ENCODE assay signal across 8 cellular contexts in genomic region chr13:45206340-45206739, GRCh38. TPM values are rescaled to one million over a fixed set of nuclear protein-coding genes. Genes with fewer than 3 reads are reported as not detected.
DNase-seq lines count a peak whose midpoint lies in the region; ATAC-seq and TF ChIP-seq lines count a peak whose summit lies in the region.

No MANE protein-coding gene starts in this region.

- H3K27ac Mint-ChIP-seq in activated CD8-positive, alpha-beta T cell treated with anti-CD3 and anti-CD28 coated beads for 36 hours: no peak overlapping the region
- H3K27ac Mint-ChIP-seq in activated CD8-positive, alpha-beta T cell treated with anti-CD3 and anti-CD28 coated beads, Interleukin-2, amount 10 ng/mL, durations not matched to agents 7 days and 5 days: no peak overlapping the region

- H3K36me3 ChIP-seq in esophagus (ENCODE audit: control insufficient read depth in 2 of 2, insufficient read depth in 2 of 2, low read length in 1 of 2) (no peaks in the 10 kb centered on the region), testis (ENCODE audit: low read depth, missing control alignments) (no peaks in the 10 kb centered on the region)

- H3K27ac ChIP-seq in esophagus (ENCODE audit: low read depth in 2 of 2, low read length in 1 of 2) (peak overlapping the region; percentile 76 to 90), skin epidermis (peak overlapping the region in 18 of 21 experiments; percentile 19 to 80 (median 45)), testis (no peak overlapping the region)

- DNase-seq in activated CD8-positive, alpha-beta T cell treated with anti-CD3 and anti-CD28 coated beads for 36 hours: peak; percentile 20
- no peak for DNase-seq in activated CD8-positive, alpha-beta T cell treated with anti-CD3 and anti-CD28 coated beads, Interleukin-2, amount 10 ng/mL, durations not matched to agents 7 days and 5 days
- peak; percentile 52 for DNase-seq in LoVo (ENCODE audit: low spot score)
- DNase-seq in SK-N-DZ (ENCODE audit: low spot score): no peak
- no peak for DNase-seq in testis
- no peak for DNase-seq in NK-92 treated with Interleukin-12 subunit alpha and Interleukin-12 subunit beta, amount 100 ng/mL, for 24 hours (lab: John Stamatoyannopoulos, UW)

- no peaks in the 10 kb centered on the region for H3K9me3 ChIP-seq in esophagus (ENCODE audit: control insufficient read depth in 2 of 2, insufficient read depth in 1 of 2, low read depth in 1 of 2, low read length in 1 of 2)
- no peaks in the 10 kb centered on the region for H3K9me3 ChIP-seq in testis

- ATAC-seq in activated CD8-positive, alpha-beta T cell treated with anti-CD3 and anti-CD28 coated beads for 36 hours: peak; percentile 91
- ATAC-seq in activated CD8-positive, alpha-beta T cell treated with anti-CD3 and anti-CD28 coated beads, Interleukin-2, amount 10 ng/mL, durations not matched to agents 7 days and 5 days: no peak

- peaks cover 38% of the 10 kb centered on the region for H3K36me3 Mint-ChIP-seq in activated CD8-positive, alpha-beta T cell treated with anti-CD3 and anti-CD28 coated beads for 36 hours (ENCODE audit: low read depth)
- H3K36me3 Mint-ChIP-seq in activated CD8-positive, alpha-beta T cell treated with anti-CD3 and anti-CD28 coated beads, Interleukin-2, amount 10 ng/mL, durations not matched to agents 7 days and 5 days (ENCODE audit: low read depth): peaks cover 23% of the 10 kb centered on the region

- no peak for TF ChIP-seq CTCF in activated CD8-positive, alpha-beta T cell treated with anti-CD3 and anti-CD28 coated beads for 36 hours (IDR thresholded peaks at IDR 0.05)
- TF ChIP-seq CTCF in testis (IDR thresholded peaks at IDR 0.05): no peak

- H3K27me3 ChIP-seq in esophagus (ENCODE audit: control insufficient read depth in 1 of 2, insufficient read depth in 2 of 2, low read length in 2 of 2) (no peaks in the 10 kb centered on the region), testis (no peaks in the 10 kb centered on the region)

- H3K4me1 Mint-ChIP-seq in activated CD8-positive, alpha-beta T cell treated with anti-CD3 and anti-CD28 coated beads for 36 hours (ENCODE audit: low read depth): peaks cover 33% of the 10 kb centered on the region
- H3K4me1 Mint-ChIP-seq in activated CD8-positive, alpha-beta T cell treated with anti-CD3 and anti-CD28 coated beads, Interleukin-2, amount 10 ng/mL, durations not matched to agents 7 days and 5 days (ENCODE audit: low read depth): no peaks in the 10 kb centered on the region

- no peak overlapping the region for H3K4me3 ChIP-seq in esophagus (ENCODE audit: low read depth in 1 of 2, low read length in 2 of 2)
- no peak overlapping the region for H3K4me3 ChIP-seq in skin epidermis
- no peak overlapping the region for H3K4me3 ChIP-seq in testis

- H3K4me1 ChIP-seq in esophagus (ENCODE audit: control insufficient read depth in 2 of 2, insufficient read depth in 2 of 2, low read length in 1 of 2): no peaks in the 10 kb centered on the region
- H3K4me1 ChIP-seq in testis: peaks cover 6% of the 10 kb centered on the region

- no peak overlapping the region for H3K4me3 Mint-ChIP-seq in activated CD8-positive, alpha-beta T cell treated with anti-CD3 and anti-CD28 coated beads for 36 hours
- H3K4me3 Mint-ChIP-seq in activated CD8-positive, alpha-beta T cell treated with anti-CD3 and anti-CD28 coated beads, Interleukin-2, amount 10 ng/mL, durations not matched to agents 7 days and 5 days: no peak overlapping the region

- intact Hi-C loops in activated CD8-positive, alpha-beta T cell treated with anti-CD3 and anti-CD28 coated beads for 36 hours (cut with micrococcal nuclease): no loop called here
- intact Hi-C loops in testis (cut with DNase I; ENCODE audit: low total_unique reads): no loop called here

- no peaks in the 10 kb centered on the region for H3K27me3 Mint-ChIP-seq in activated CD8-positive, alpha-beta T cell treated with anti-CD3 and anti-CD28 coated beads for 36 hours
- H3K27me3 Mint-ChIP-seq in activated CD8-positive, alpha-beta T cell treated with anti-CD3 and anti-CD28 coated beads, Interleukin-2, amount 10 ng/mL, durations not matched to agents 7 days and 5 days (ENCODE audit: low read depth): no peaks in the 10 kb centered on the region

- H3K9me3 Mint-ChIP-seq in activated CD8-positive, alpha-beta T cell treated with anti-CD3 and anti-CD28 coated beads for 36 hours: no peaks in the 10 kb centered on the region
- H3K9me3 Mint-ChIP-seq in activated CD8-positive, alpha-beta T cell treated with anti-CD3 and anti-CD28 coated beads, Interleukin-2, amount 10 ng/mL, durations not matched to agents 7 days and 5 days (ENCODE audit: insufficient read depth): no peaks in the 10 kb centered on the region

- TF ChIP-seq POLR2A in testis (IDR thresholded peaks at IDR 0.05): no peak

- CTCF ChIA-PET in activated CD8-positive, alpha-beta T cell treated with anti-CD3 and anti-CD28 coated beads for 36 hours (lab: Charles Lee): interaction anchor here (1.3 to 1.8 kb wide), 3 partner anchors 24 to 159 kb away, joined by 4 to 5 read pairs (median 4); no protein-coding TSS in a partner anchor
- CTCF ChIA-PET in activated CD8-positive, alpha-beta T cell treated with anti-CD3 and anti-CD28 coated beads, Interleukin-2, amount 10 ng/mL, durations not matched to agents 7 days and 5 days (lab: Charles Lee): interaction anchor here (1.2 kb wide), 1 partner anchor 10 kb away, joined by 3 read pairs; no protein-coding TSS in a partner anchor

- POLR2A ChIA-PET in activated CD8-positive, alpha-beta T cell treated with anti-CD3 and anti-CD28 coated beads for 36 hours (lab: Charles Lee): interaction anchor here (0.6 to 1.5 kb wide), 2 partner anchors 135 to 530 kb away, joined by 3 to 4 read pairs; partner anchors contain the start of gene TPT1
- POLR2A ChIA-PET in activated CD8-positive, alpha-beta T cell treated with anti-CD3 and anti-CD28 coated beads, Interleukin-2, amount 10 ng/mL, durations not matched to agents 7 days and 5 days (lab: Charles Lee): no interaction called here

RNA-seq across cellular contexts. Expression of gene KCTD4, which starts 5.5 kb away (rescaled TPM):
- total RNA-seq in activated CD8-positive, alpha-beta T cell treated with anti-CD3 and anti-CD28 coated beads for 36 hours: not detected
- not detected for total RNA-seq in activated CD8-positive, alpha-beta T cell treated with anti-CD3 and anti-CD28 coated beads, Interleukin-2, amount 10 ng/mL, durations not matched to agents 7 days and 5 days
- polyA plus RNA-seq in esophagus: under 1 TPM in 1 of 2 donors, not detected in 1; 0.02 TPM
- polyA plus RNA-seq in SK-N-DZ (2014; cell fraction: cytosol; rRNA removed): not detected in 2 replicates
- polyA plus RNA-seq in SK-N-DZ (2014; cell fraction: nucleus; rRNA removed): 0.08 TPM in 1 of 2 replicates, not detected in the other
- total RNA-seq in testis: not detected
- polyA plus RNA-seq in testis (ENCODE audit: insufficient read depth, low read depth, low replicate concordance): not detected

Comparison
In these comparisons a context has a peak if more than half of its experiments do, and no peak if none do; other contexts are left out.
1. DNase-seq: peak in activated CD8-positive, alpha-beta T cell treated with anti-CD3 and anti-CD28 coated beads for 36 hours (single experiment) and LoVo (single experiment); none in activated CD8-positive, alpha-beta T cell treated with anti-CD3 and anti-CD28 coated beads, Interleukin-2, amount 10 ng/mL, durations not matched to agents 7 days and 5 days (single experiment), SK-N-DZ (single experiment), testis (single experiment) and NK-92 treated with Interleukin-12 subunit alpha and Interleukin-12 subunit beta, amount 100 ng/mL, for 24 hours (single experiment).
2. H3K27ac ChIP-seq: peak in esophagus (2 of 2) and skin epidermis (18 of 21); none in testis (0 of 2).